In the genomic region with DNA sequence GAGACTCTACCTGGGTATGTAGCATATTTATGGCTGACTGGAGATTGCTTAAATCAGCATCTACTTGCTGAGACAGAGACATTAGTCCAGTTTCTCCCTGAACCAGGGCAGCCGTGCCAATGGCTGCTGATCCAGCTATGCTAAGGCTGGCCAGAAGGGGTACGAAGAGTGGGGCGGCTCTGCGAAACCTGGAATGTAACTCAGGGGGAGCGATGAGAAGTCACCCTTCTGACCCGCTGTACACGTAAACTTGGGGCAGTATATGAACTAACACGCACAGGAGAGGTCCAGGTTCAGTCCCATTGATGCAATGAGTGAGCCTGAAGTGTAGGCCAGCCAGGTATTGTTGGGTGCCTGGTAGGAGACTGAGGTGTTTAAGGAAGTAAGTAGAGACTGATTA, we compare ENCODE assay signal across 3 cellular contexts.
"Had no signal": no experiment of that assay in that cellular context is flagged by ENCODE, and none has a peak within 500 bp of the region (broad histone marks: within the 10 kb centered on the region; RNA-seq: fewer than 3 reads in every experiment).

No MANE protein-coding gene starts in this region.

- DNase-seq: GDM1, GF-D8 had no signal

- ATAC-seq: GM12878 had no signal

- H3K4me3 ChIP-seq: GM12878 had no signal
